1 cellular context compared by ENCODE assay signal in genomic region chr17:34641368-34641767, GRCh38.
TF ChIP-seq lines count a peak whose summit lies in the region.

No MANE protein-coding gene starts in this region.

TF ChIP-seq in H1, 55 proteins besides CTCF, POLR2A, EP300 and RAD21 (continued from another document):
- TF ChIP-seq CHD2 (IDR thresholded peaks at IDR 0.05; ENCODE audit: low read length) (no peak), GABPA (IDR thresholded peaks at IDR 0.05; ENCODE audit: borderline replicate concordance, insufficient read depth, low read length) (no peak), SUZ12 (IDR thresholded peaks at IDR 0.05; ENCODE audit: low read length) (no peak), KDM4A (IDR thresholded peaks at IDR 0.05; ENCODE audit: low read depth, low read length, severe bottlenecking) (no peak), MAX (IDR thresholded peaks at IDR 0.05) (no peak), CEBPB (IDR thresholded peaks at IDR 0.05; ENCODE audit: low read depth, low read length) (no peak), TEAD4 (IDR thresholded peaks at IDR 0.05; ENCODE audit: low read depth, low read length) (no peak), SP2 (IDR thresholded peaks at IDR 0.05; ENCODE audit: low read length) (no peak), TBP (IDR thresholded peaks at IDR 0.05; ENCODE audit: low read depth, low read length) (no peak)
